ENCODE assay signal across 8 cellular contexts in genomic region chr10:91043173-91043910, GRCh38.
A peak's percentile ranks its signal among the peaks of the same experiment; 100 is the strongest.
DNase-seq lines count a peak whose midpoint lies in the region; TF ChIP-seq lines count a peak whose summit lies in the region.

No MANE protein-coding gene starts in this region.

- H3K9me3 Mint-ChIP-seq in nephron, result no peaks in the 10 kb centered on the region

- peak; percentile 53 for DNase-seq in ELR (ENCODE audit: low read depth)
- DNase-seq in NCI-H1092 (lab: John Stamatoyannopoulos, UW), result peak; percentile 2
- no peak for DNase-seq in coronary artery (ENCODE audit: low spot score)
- no peak for DNase-seq in sigmoid colon
- no peak for DNase-seq in posterior cingulate gyrus
- DNase-seq in mucosa of gallbladder (ENCODE audit: low spot score), result no peak
- no peak for DNase-seq in middle frontal gyrus (ENCODE audit: extremely low spot score, low spot score)

- peaks cover 3% of the 10 kb centered on the region for H3K27me3 Mint-ChIP-seq in nephron (ENCODE audit: low read depth)

- TF ChIP-seq POLR2A in sigmoid colon (IDR thresholded peaks at IDR 0.05), result no peak

- H3K4me1 Mint-ChIP-seq in nephron, result peaks cover 60% of the 10 kb centered on the region

- WGBS in sigmoid colon, 2 donors, result 59 to 73% methylated on average over 8 of the region's 8 CpGs

- H3K36me3 Mint-ChIP-seq in nephron (ENCODE audit: low read depth), result no peaks in the 10 kb centered on the region

- no peak overlapping the region for H3K4me3 Mint-ChIP-seq in nephron

- TF ChIP-seq EP300 in sigmoid colon (IDR thresholded peaks at IDR 0.05), result no peak

- H3K9me3 ChIP-seq in sigmoid colon, result no peaks in the 10 kb centered on the region

- no peaks in the 10 kb centered on the region for H3K36me3 ChIP-seq in sigmoid colon

- H3K4me3 ChIP-seq in coronary artery (no peak overlapping the region), sigmoid colon (no peak overlapping the region)

- no peaks in the 10 kb centered on the region for H3K27me3 ChIP-seq in sigmoid colon

- peak; percentile 25 for TF ChIP-seq CTCF in coronary artery (IDR thresholded peaks at IDR 0.05)
- TF ChIP-seq CTCF in nephron (IDR thresholded peaks at IDR 0.05; ENCODE audit: unreplicated experiment in 3 of 3), result peak; percentile 28 to 44 (median 41)
- TF ChIP-seq CTCF in sigmoid colon (IDR thresholded peaks at IDR 0.05), result peak in 1 of 4 experiments; percentile 19

- intact Hi-C loops in sigmoid colon (cut with DNase I), result no loop called here
- intact Hi-C loops in posterior cingulate gyrus (cut with DNase I), result no loop called here

- peak overlapping the region in 2 of 3 experiments; percentile 65 to 69 for H3K27ac Mint-ChIP-seq in nephron

- H3K27ac ChIP-seq in coronary artery (no peak overlapping the region), sigmoid colon (no peak overlapping the region)

- no peaks in the 10 kb centered on the region for H3K4me1 ChIP-seq in sigmoid colon

Comparison
In these comparisons a context has a peak if more than half of its experiments do, and no peak if none do; other contexts are left out.
1. DNase-seq: peak in ELR (single experiment) and NCI-H1092 (single experiment); none in coronary artery (single experiment), sigmoid colon (single experiment), posterior cingulate gyrus (0 of 10), mucosa of gallbladder (single experiment) and middle frontal gyrus (single experiment).